In the genomic region with DNA sequence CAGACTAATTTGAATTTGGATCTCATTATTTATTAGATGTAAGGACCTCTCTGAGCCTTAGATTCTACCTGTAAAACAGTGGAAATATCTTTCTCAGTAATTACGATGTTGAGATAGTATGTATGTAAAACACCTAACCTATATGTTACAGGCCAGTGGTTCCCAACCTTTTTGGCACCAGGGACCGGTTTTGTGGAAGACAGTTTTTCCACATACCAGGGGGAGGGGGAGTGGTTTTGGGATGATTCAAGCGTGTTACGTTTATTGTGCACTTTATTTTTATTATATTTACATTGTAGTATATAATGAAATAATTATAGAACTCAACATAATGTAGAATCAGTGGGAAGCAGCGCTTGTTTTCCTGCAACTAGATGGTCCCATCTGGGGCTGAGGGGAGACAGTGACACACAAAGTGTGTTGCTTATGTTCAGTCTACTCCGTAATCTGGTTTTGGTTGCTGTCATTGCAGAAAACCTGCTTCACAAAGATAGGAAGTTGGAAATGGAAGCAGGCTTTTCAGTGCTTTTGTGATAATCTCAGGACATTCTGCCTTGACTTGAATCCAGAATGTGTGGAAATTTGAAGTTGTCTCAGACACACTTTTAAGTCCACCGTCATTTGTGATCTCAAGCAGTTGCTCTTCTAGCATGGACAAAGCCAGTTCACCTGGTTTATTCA, we compare ENCODE assay signal across 2 cellular contexts.
TF ChIP-seq lines count a peak whose summit lies in the region.

No MANE protein-coding gene starts in this region.

TF ChIP-seq in Ishikawa, 13 proteins besides CTCF, POLR2A, EP300 and RAD21 (continued from another document):
- TF ChIP-seq, protein P1, sequence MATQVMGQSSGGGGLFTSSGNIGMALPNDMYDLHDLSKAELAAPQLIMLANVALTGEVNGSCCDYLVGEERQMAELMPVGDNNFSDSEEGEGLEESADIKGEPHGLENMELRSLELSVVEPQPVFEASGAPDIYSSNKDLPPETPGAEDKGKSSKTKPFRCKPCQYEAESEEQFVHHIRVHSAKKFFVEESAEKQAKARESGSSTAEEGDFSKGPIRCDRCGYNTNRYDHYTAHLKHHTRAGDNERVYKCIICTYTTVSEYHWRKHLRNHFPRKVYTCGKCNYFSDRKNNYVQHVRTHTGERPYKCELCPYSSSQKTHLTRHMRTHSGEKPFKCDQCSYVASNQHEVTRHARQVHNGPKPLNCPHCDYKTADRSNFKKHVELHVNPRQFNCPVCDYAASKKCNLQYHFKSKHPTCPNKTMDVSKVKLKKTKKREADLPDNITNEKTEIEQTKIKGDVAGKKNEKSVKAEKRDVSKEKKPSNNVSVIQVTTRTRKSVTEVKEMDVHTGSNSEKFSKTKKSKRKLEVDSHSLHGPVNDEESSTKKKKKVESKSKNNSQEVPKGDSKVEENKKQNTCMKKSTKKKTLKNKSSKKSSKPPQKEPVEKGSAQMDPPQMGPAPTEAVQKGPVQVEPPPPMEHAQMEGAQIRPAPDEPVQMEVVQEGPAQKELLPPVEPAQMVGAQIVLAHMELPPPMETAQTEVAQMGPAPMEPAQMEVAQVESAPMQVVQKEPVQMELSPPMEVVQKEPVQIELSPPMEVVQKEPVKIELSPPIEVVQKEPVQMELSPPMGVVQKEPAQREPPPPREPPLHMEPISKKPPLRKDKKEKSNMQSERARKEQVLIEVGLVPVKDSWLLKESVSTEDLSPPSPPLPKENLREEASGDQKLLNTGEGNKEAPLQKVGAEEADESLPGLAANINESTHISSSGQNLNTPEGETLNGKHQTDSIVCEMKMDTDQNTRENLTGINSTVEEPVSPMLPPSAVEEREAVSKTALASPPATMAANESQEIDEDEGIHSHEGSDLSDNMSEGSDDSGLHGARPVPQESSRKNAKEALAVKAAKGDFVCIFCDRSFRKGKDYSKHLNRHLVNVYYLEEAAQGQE (IDR thresholded peaks at IDR 0.05; ENCODE audit: low read depth) = no peak
- no peak for TF ChIP-seq EGR1 (IDR thresholded peaks at IDR 0.05)
- TF ChIP-seq FOXM1 (IDR thresholded peaks at IDR 0.05; ENCODE audit: borderline replicate concordance, low read depth) = no peak
- TF ChIP-seq NFIC (IDR thresholded peaks at IDR 0.05) = peak; percentile 68
TF ChIP-seq in Ishikawa: peak in this region for 2.

TF ChIP-seq in K562, 482 proteins besides CTCF, POLR2A, EP300 and RAD21 (continued from another document and continues in another):
- TF ChIP-seq, protein P2, sequence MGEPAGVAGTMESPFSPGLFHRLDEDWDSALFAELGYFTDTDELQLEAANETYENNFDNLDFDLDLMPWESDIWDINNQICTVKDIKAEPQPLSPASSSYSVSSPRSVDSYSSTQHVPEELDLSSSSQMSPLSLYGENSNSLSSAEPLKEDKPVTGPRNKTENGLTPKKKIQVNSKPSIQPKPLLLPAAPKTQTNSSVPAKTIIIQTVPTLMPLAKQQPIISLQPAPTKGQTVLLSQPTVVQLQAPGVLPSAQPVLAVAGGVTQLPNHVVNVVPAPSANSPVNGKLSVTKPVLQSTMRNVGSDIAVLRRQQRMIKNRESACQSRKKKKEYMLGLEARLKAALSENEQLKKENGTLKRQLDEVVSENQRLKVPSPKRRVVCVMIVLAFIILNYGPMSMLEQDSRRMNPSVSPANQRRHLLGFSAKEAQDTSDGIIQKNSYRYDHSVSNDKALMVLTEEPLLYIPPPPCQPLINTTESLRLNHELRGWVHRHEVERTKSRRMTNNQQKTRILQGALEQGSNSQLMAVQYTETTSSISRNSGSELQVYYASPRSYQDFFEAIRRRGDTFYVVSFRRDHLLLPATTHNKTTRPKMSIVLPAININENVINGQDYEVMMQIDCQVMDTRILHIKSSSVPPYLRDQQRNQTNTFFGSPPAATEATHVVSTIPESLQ (CRISPR knock-in tag; IDR thresholded peaks at IDR 0.05) = no peak
- TF ChIP-seq CBFA2T2 (conservative IDR thresholded peaks at IDR 0.05) (peak; percentile 73), ZFPM2 (CRISPR knock-in tag; IDR thresholded peaks at IDR 0.05) (no peak), SMARCA4 (IDR thresholded peaks at IDR 0.05) (peak; percentile 46; the same call in 1 of the 2 replicates), NFIC (IDR thresholded peaks at IDR 0.05) (no peak), DPF2 (IDR thresholded peaks at IDR 0.05) (0 out of 2 replicates have a peak, but pooled peaks have one; percentile 46), ESRRA (IDR thresholded peaks at IDR 0.05; ENCODE audit: borderline replicate concordance, low read depth) (no peak), ZKSCAN3 (CRISPR knock-in tag; IDR thresholded peaks at IDR 0.05) (no peak), ZNF583 (CRISPR knock-in tag; IDR thresholded peaks at IDR 0.05) (no peak), MTA2 (IDR thresholded peaks at IDR 0.05; ENCODE audit: low read depth) (peak; percentile 57), CBFA2T3 (IDR thresholded peaks at IDR 0.05) (peak; percentile 84), JUN (IDR thresholded peaks at IDR 0.05; ENCODE audit: borderline replicate concordance, low read depth, low read length) (no peak), JUN (CRISPR knock-in tag; IDR thresholded peaks at IDR 0.05; ENCODE audit: borderline replicate concordance) (no peak), TRIM24 (IDR thresholded peaks at IDR 0.05) (peak; percentile 9 to 37; a peak in 2 of 4 replicates), NCOA2 (IDR thresholded peaks at IDR 0.05; ENCODE audit: partially characterized antibody in 2 of 2) (no peak), POLR2AphosphoS5 (IDR thresholded peaks at IDR 0.05; ENCODE audit: control insufficient read depth, insufficient read depth, low read depth, low read length) (peak; percentile 57; the same call in 1 of the 2 replicates), STAT5A (IDR thresholded peaks at IDR 0.05; ENCODE audit: borderline replicate concordance, low read length) (0 out of 2 replicates have a peak, but pooled peaks have one; percentile 35), GATA2 (CRISPR knock-in tag; IDR thresholded peaks at IDR 0.05) (peak; percentile 14; the same call in 1 of the 2 replicates), HMG20B (CRISPR knock-in tag; IDR thresholded peaks at IDR 0.05) (no peak), ZNF785 (CRISPR knock-in tag; IDR thresholded peaks at IDR 0.05) (no peak), PCBP1 (IDR thresholded peaks at IDR 0.05; ENCODE audit: low read depth, low read length, poor library complexity, severe bottlenecking) (no peak), ZNF589 (CRISPR knock-in tag; IDR thresholded peaks at IDR 0.05; ENCODE audit: low read depth) (no peak), MYNN (IDR thresholded peaks at IDR 0.05) (no peak), MYNN (CRISPR knock-in tag; IDR thresholded peaks at IDR 0.05) (no peak), TARDBP (IDR thresholded peaks at IDR 0.05) (no peak), ZNF707 (CRISPR knock-in tag; conservative IDR thresholded peaks at IDR 0.05) (no peak), PHB (CRISPR knock-in tag; IDR thresholded peaks at IDR 0.05) (no peak), EZH2 (IDR thresholded peaks at IDR 0.05; ENCODE audit: borderline replicate concordance, low read depth, low read length) (no peak), ZNF121 (CRISPR knock-in tag; conservative IDR thresholded peaks at IDR 0.05) (no peak), SRSF1 (IDR thresholded peaks at IDR 0.05; ENCODE audit: low read depth, low read length) (no peak), BCL6 (CRISPR knock-in tag; IDR thresholded peaks at IDR 0.05) (no peak), ELF1 (tag; IDR thresholded peaks at IDR 0.05) (no peak), TAL1 (IDR thresholded peaks at IDR 0.05) (peak; percentile 84), NCOA6 (IDR thresholded peaks at IDR 0.05) (no peak)
- TF ChIP-seq, protein P3, sequence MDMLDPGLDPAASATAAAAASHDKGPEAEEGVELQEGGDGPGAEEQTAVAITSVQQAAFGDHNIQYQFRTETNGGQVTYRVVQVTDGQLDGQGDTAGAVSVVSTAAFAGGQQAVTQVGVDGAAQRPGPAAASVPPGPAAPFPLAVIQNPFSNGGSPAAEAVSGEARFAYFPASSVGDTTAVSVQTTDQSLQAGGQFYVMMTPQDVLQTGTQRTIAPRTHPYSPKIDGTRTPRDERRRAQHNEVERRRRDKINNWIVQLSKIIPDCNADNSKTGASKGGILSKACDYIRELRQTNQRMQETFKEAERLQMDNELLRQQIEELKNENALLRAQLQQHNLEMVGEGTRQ (CRISPR knock-in tag; IDR thresholded peaks at IDR 0.05) = no peak
- TF ChIP-seq, protein P4, sequence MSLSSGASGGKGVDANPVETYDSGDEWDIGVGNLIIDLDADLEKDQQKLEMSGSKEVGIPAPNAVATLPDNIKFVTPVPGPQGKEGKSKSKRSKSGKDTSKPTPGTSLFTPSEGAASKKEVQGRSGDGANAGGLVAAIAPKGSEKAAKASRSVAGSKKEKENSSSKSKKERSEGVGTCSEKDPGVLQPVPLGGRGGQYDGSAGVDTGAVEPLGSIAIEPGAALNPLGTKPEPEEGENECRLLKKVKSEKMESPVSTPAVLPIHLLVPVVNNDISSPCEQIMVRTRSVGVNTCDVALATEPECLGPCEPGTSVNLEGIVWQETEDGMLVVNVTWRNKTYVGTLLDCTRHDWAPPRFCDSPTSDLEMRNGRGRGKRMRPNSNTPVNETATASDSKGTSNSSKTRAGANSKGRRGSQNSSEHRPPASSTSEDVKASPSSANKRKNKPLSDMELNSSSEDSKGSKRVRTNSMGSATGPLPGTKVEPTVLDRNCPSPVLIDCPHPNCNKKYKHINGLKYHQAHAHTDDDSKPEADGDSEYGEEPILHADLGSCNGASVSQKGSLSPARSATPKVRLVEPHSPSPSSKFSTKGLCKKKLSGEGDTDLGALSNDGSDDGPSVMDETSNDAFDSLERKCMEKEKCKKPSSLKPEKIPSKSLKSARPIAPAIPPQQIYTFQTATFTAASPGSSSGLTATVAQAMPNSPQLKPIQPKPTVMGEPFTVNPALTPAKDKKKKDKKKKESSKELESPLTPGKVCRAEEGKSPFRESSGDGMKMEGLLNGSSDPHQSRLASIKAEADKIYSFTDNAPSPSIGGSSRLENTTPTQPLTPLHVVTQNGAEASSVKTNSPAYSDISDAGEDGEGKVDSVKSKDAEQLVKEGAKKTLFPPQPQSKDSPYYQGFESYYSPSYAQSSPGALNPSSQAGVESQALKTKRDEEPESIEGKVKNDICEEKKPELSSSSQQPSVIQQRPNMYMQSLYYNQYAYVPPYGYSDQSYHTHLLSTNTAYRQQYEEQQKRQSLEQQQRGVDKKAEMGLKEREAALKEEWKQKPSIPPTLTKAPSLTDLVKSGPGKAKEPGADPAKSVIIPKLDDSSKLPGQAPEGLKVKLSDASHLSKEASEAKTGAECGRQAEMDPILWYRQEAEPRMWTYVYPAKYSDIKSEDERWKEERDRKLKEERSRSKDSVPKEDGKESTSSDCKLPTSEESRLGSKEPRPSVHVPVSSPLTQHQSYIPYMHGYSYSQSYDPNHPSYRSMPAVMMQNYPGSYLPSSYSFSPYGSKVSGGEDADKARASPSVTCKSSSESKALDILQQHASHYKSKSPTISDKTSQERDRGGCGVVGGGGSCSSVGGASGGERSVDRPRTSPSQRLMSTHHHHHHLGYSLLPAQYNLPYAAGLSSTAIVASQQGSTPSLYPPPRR (CRISPR knock-in tag; IDR thresholded peaks at IDR 0.05; ENCODE audit: borderline replicate concordance) = no peak
- TF ChIP-seq, protein P5, sequence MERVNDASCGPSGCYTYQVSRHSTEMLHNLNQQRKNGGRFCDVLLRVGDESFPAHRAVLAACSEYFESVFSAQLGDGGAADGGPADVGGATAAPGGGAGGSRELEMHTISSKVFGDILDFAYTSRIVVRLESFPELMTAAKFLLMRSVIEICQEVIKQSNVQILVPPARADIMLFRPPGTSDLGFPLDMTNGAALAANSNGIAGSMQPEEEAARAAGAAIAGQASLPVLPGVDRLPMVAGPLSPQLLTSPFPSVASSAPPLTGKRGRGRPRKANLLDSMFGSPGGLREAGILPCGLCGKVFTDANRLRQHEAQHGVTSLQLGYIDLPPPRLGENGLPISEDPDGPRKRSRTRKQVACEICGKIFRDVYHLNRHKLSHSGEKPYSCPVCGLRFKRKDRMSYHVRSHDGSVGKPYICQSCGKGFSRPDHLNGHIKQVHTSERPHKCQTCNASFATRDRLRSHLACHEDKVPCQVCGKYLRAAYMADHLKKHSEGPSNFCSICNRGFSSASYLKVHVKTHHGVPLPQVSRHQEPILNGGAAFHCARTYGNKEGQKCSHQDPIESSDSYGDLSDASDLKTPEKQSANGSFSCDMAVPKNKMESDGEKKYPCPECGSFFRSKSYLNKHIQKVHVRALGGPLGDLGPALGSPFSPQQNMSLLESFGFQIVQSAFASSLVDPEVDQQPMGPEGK (CRISPR knock-in tag; IDR thresholded peaks at IDR 0.05; ENCODE audit: borderline replicate concordance) = no peak
- TF ChIP-seq, protein P6, sequence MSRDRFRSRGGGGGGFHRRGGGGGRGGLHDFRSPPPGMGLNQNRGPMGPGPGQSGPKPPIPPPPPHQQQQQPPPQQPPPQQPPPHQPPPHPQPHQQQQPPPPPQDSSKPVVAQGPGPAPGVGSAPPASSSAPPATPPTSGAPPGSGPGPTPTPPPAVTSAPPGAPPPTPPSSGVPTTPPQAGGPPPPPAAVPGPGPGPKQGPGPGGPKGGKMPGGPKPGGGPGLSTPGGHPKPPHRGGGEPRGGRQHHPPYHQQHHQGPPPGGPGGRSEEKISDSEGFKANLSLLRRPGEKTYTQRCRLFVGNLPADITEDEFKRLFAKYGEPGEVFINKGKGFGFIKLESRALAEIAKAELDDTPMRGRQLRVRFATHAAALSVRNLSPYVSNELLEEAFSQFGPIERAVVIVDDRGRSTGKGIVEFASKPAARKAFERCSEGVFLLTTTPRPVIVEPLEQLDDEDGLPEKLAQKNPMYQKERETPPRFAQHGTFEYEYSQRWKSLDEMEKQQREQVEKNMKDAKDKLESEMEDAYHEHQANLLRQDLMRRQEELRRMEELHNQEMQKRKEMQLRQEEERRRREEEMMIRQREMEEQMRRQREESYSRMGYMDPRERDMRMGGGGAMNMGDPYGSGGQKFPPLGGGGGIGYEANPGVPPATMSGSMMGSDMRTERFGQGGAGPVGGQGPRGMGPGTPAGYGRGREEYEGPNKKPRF (IDR thresholded peaks at IDR 0.05; ENCODE audit: low read depth, low read length) = no peak
- TF ChIP-seq, protein P7, sequence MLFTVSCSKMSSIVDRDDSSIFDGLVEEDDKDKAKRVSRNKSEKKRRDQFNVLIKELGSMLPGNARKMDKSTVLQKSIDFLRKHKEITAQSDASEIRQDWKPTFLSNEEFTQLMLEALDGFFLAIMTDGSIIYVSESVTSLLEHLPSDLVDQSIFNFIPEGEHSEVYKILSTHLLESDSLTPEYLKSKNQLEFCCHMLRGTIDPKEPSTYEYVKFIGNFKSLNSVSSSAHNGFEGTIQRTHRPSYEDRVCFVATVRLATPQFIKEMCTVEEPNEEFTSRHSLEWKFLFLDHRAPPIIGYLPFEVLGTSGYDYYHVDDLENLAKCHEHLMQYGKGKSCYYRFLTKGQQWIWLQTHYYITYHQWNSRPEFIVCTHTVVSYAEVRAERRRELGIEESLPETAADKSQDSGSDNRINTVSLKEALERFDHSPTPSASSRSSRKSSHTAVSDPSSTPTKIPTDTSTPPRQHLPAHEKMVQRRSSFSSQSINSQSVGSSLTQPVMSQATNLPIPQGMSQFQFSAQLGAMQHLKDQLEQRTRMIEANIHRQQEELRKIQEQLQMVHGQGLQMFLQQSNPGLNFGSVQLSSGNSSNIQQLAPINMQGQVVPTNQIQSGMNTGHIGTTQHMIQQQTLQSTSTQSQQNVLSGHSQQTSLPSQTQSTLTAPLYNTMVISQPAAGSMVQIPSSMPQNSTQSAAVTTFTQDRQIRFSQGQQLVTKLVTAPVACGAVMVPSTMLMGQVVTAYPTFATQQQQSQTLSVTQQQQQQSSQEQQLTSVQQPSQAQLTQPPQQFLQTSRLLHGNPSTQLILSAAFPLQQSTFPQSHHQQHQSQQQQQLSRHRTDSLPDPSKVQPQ (CRISPR knock-in tag; IDR thresholded peaks at IDR 0.05; ENCODE audit: borderline replicate concordance) = no peak
